ENCODE assay signal across 15 cellular contexts in the genomic region with DNA sequence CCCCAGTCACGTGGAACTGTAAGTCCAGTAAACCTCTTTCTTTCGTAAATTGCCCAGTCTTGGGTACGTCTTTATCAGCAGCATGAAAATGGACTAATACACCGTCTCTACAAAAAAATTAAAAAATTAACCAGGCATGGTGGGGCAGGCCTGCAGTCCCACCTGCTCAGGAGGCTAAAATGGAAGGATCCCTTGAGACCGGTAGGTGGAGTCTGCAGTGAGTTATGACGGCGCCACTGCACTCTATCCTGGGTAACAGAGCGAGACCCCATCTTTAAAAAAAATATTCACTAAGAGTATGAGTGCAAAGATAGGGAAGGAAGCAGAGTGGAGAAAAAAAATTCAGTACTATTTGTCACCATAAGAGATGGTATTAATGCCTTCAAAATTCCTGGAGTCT.
"Had no signal": no experiment of that assay in that cellular context is flagged by ENCODE, and none has a peak within 500 bp of the region (broad histone marks: within the 10 kb centered on the region; RNA-seq: fewer than 3 reads in every experiment).

No MANE protein-coding gene starts in this region.

- H3K4me3 ChIP-seq: cardiac muscle cell, hepatocyte had no signal

- H3K27ac Mint-ChIP-seq: activated CD4-positive, alpha-beta memory T cell treated with anti-CD3 and anti-CD28 coated beads for 36 hours; activated naive CD8-positive, alpha-beta T cell treated with anti-CD3 and anti-CD28 coated beads, Interleukin-2, amount 10 ng/mL, durations not matched to agents 7 days and 5 days; activated T-helper 1 cell treated with anti-CD3 and anti-CD28 coated beads, Interleukin-12 subunit alpha, Interleukin-12 subunit beta, Interleukin-2, Interleukin-4 antibody, amounts not matched to agents 30 ng/mL and 10 ng/mL and 1 ng/mL, durations not matched to agents 14 hours and 24 hours and 36 hours; nephron progenitor cell had no signal

- H3K27ac ChIP-seq: cardiac muscle cell, epithelial cell of prostate, hepatocyte, VCaP had no signal

- H3K4me3 Mint-ChIP-seq: activated CD4-positive, alpha-beta memory T cell treated with anti-CD3 and anti-CD28 coated beads for 36 hours; activated naive CD8-positive, alpha-beta T cell treated with anti-CD3 and anti-CD28 coated beads, Interleukin-2, amount 10 ng/mL, durations not matched to agents 7 days and 5 days; activated T-helper 1 cell treated with anti-CD3 and anti-CD28 coated beads, Interleukin-12 subunit alpha, Interleukin-12 subunit beta, Interleukin-2, Interleukin-4 antibody, amounts not matched to agents 30 ng/mL and 10 ng/mL and 1 ng/mL, durations not matched to agents 14 hours and 24 hours and 36 hours; nephron progenitor cell had no signal

- H3K9me3 Mint-ChIP-seq: activated CD4-positive, alpha-beta memory T cell treated with anti-CD3 and anti-CD28 coated beads for 36 hours; activated naive CD8-positive, alpha-beta T cell treated with anti-CD3 and anti-CD28 coated beads, Interleukin-2, amount 10 ng/mL, durations not matched to agents 7 days and 5 days; activated T-helper 1 cell treated with anti-CD3 and anti-CD28 coated beads, Interleukin-12 subunit alpha, Interleukin-12 subunit beta, Interleukin-2, Interleukin-4 antibody, amounts not matched to agents 30 ng/mL and 10 ng/mL and 1 ng/mL, durations not matched to agents 14 hours and 24 hours and 36 hours had no signal

- DNase-seq: activated CD4-positive, alpha-beta memory T cell treated with anti-CD3 and anti-CD28 coated beads for 36 hours; activated naive CD8-positive, alpha-beta T cell treated with anti-CD3 and anti-CD28 coated beads, Interleukin-2, amount 10 ng/mL, durations not matched to agents 7 days and 5 days; activated T-cell treated with anti-CD3 and anti-CD28 coated beads for 4 hours; amygdala; foreskin fibroblast; nephron progenitor cell; nucleus accumbens; retina; stimulated activated CD4-positive, alpha-beta T cell treated with anti-CD3 and anti-CD28 coated beads, Interleukin-2, amount 100 ng/mL, for 24 hours; T-helper 2 cell had no signal

- H3K4me1 Mint-ChIP-seq: nephron progenitor cell had no signal

- H3K27me3 Mint-ChIP-seq: activated CD4-positive, alpha-beta memory T cell treated with anti-CD3 and anti-CD28 coated beads for 36 hours; activated naive CD8-positive, alpha-beta T cell treated with anti-CD3 and anti-CD28 coated beads, Interleukin-2, amount 10 ng/mL, durations not matched to agents 7 days and 5 days had no signal

- H3K27me3 ChIP-seq: cardiac muscle cell, hepatocyte had no signal

- H2AFZ ChIP-seq: hepatocyte had no signal

- H3K4me2 ChIP-seq: hepatocyte had no signal
